1 cellular context compared by ENCODE assay signal in genomic region chr20:57438552-57438951, GRCh38.
TF ChIP-seq lines count a peak whose summit lies in the region.

No MANE protein-coding gene starts in this region.

TF ChIP-seq in GM23338, 12 proteins besides CTCF, POLR2A, EP300 and RAD21 (continued from another document):
- no peak for TF ChIP-seq ZNF462 (CRISPR knock-in tag; IDR thresholded peaks at IDR 0.05)
